25 cellular contexts compared by ENCODE assay signal in genomic region chr18:31566576-31567306, GRCh38. TPM values are rescaled to one million over a fixed set of nuclear protein-coding genes. Genes with fewer than 3 reads are reported as not detected.
"Had no signal": no experiment of that assay in that cellular context is flagged by ENCODE, and none has a peak within 500 bp of the region (broad histone marks: within the 10 kb centered on the region; RNA-seq: fewer than 3 reads in every experiment).

No MANE protein-coding gene starts in this region.

- H3K27ac ChIP-seq: epithelial cell of prostate had no signal

- H3K9me3 ChIP-seq: body of pancreas, transverse colon had no signal

- H3K4me3 Mint-ChIP-seq: activated B cell treated with CpG ODN at 0.5 μM for 24 hours; activated CD4-positive, alpha-beta memory T cell treated with anti-CD3 and anti-CD28 coated beads, Interleukin-2, amount 10 ng/mL, durations not matched to agents 7 days and 5 days; activated naive CD8-positive, alpha-beta T cell treated with anti-CD3 and anti-CD28 coated beads, Interleukin-2, amount 10 ng/mL, durations not matched to agents 7 days and 5 days; activated T-helper 17 cell treated with anti-CD3 and anti-CD28 coated beads, Interleukin-2, amount 50 U/mL, for 72 hours; endodermal cell; mesothelial cell of epicardium had no signal

- ATAC-seq: activated T-helper 17 cell treated with anti-CD3 and anti-CD28 coated beads, Interleukin-2, amount 50 U/mL, for 72 hours; body of pancreas; stimulated activated naive CD8-positive, alpha-beta T cell treated with anti-CD3 and anti-CD28 coated beads, Interleukin-15, Interleukin-2, amounts not matched to agents 100 U/mL and 50 U/mL, for 24 hours had no signal

- H3K4me3 ChIP-seq: body of pancreas, transverse colon had no signal

- DNase-seq: activated B cell treated with CpG ODN at 0.5 μM for 24 hours; activated CD4-positive, alpha-beta memory T cell treated with anti-CD3 and anti-CD28 coated beads, Interleukin-2, amount 10 ng/mL, durations not matched to agents 7 days and 5 days; activated CD4-positive, alpha-beta T cell treated with anti-CD3 and anti-CD28 coated beads for 48 hours; activated naive CD4-positive, alpha-beta T cell; activated naive CD8-positive, alpha-beta T cell treated with anti-CD3 and anti-CD28 coated beads, Interleukin-2, amount 10 ng/mL, durations not matched to agents 7 days and 5 days; activated T-cell treated with anti-CD3 and anti-CD28 coated beads, Interleukin-2, amount 50 U/mL, for 1 hour; body of pancreas; caudate nucleus; endodermal cell; foreskin fibroblast; hippocampal formation; left cardiac atrium; stimulated activated CD4-positive, alpha-beta T cell treated with anti-CD3 and anti-CD28 coated beads, Interleukin-2, amount 100 ng/mL, for 24 hours; stimulated activated naive CD8-positive, alpha-beta T cell treated with anti-CD3 and anti-CD28 coated beads, Interleukin-15, Interleukin-2, amounts not matched to agents 100 U/mL and 50 U/mL, for 24 hours; T-helper 1 cell; T-helper 9 cell; transverse colon had no signal

- H3K4me1 Mint-ChIP-seq: activated B cell treated with CpG ODN at 0.5 μM for 24 hours; activated CD4-positive, alpha-beta memory T cell treated with anti-CD3 and anti-CD28 coated beads, Interleukin-2, amount 10 ng/mL, durations not matched to agents 7 days and 5 days; activated naive CD8-positive, alpha-beta T cell treated with anti-CD3 and anti-CD28 coated beads, Interleukin-2, amount 10 ng/mL, durations not matched to agents 7 days and 5 days; activated T-helper 17 cell treated with anti-CD3 and anti-CD28 coated beads, Interleukin-2, amount 50 U/mL, for 72 hours had no signal

- H3K9me3 Mint-ChIP-seq: activated B cell treated with CpG ODN at 0.5 μM for 24 hours; activated CD4-positive, alpha-beta memory T cell treated with anti-CD3 and anti-CD28 coated beads, Interleukin-2, amount 10 ng/mL, durations not matched to agents 7 days and 5 days; activated naive CD8-positive, alpha-beta T cell treated with anti-CD3 and anti-CD28 coated beads, Interleukin-2, amount 10 ng/mL, durations not matched to agents 7 days and 5 days; activated T-helper 17 cell treated with anti-CD3 and anti-CD28 coated beads, Interleukin-2, amount 50 U/mL, for 72 hours; endodermal cell; mesothelial cell of epicardium had no signal

- H3K36me3 Mint-ChIP-seq: activated naive CD8-positive, alpha-beta T cell treated with anti-CD3 and anti-CD28 coated beads, Interleukin-2, amount 10 ng/mL, durations not matched to agents 7 days and 5 days; mesothelial cell of epicardium had no signal

- H3K36me3 ChIP-seq: transverse colon had no signal

- H3K27me3 ChIP-seq: body of pancreas, transverse colon had no signal

- H3K27ac Mint-ChIP-seq: activated B cell treated with CpG ODN at 0.5 μM for 24 hours; activated CD4-positive, alpha-beta memory T cell treated with anti-CD3 and anti-CD28 coated beads, Interleukin-2, amount 10 ng/mL, durations not matched to agents 7 days and 5 days; activated naive CD8-positive, alpha-beta T cell treated with anti-CD3 and anti-CD28 coated beads, Interleukin-2, amount 10 ng/mL, durations not matched to agents 7 days and 5 days; activated T-helper 17 cell treated with anti-CD3 and anti-CD28 coated beads, Interleukin-2, amount 50 U/mL, for 72 hours; endodermal cell; mesothelial cell of epicardium had no signal

- H3K27me3 Mint-ChIP-seq: activated CD4-positive, alpha-beta memory T cell treated with anti-CD3 and anti-CD28 coated beads, Interleukin-2, amount 10 ng/mL, durations not matched to agents 7 days and 5 days; activated naive CD8-positive, alpha-beta T cell treated with anti-CD3 and anti-CD28 coated beads, Interleukin-2, amount 10 ng/mL, durations not matched to agents 7 days and 5 days had no signal

RNA-seq across cellular contexts. Expression of gene TTR, which starts 24.9 kb away (rescaled TPM):
- total RNA-seq: activated B cell treated with CpG ODN at 0.5 μM for 24 hours; activated CD4-positive, alpha-beta memory T cell treated with anti-CD3 and anti-CD28 coated beads, Interleukin-2, amount 10 ng/mL, durations not matched to agents 7 days and 5 days; activated naive CD8-positive, alpha-beta T cell treated with anti-CD3 and anti-CD28 coated beads, Interleukin-2, amount 10 ng/mL, durations not matched to agents 7 days and 5 days; activated T-helper 17 cell treated with anti-CD3 and anti-CD28 coated beads, Interleukin-2, amount 50 U/mL, for 72 hours; endodermal cell; glomerular endothelial cell; lung microvascular endothelial cell; mesothelial cell of epicardium; myocyte; omental fat pad had no signal
- polyA plus RNA-seq: neural cell had no signal
